Comparison of ENCODE assay signal across 9 cellular contexts in the genomic region with DNA sequence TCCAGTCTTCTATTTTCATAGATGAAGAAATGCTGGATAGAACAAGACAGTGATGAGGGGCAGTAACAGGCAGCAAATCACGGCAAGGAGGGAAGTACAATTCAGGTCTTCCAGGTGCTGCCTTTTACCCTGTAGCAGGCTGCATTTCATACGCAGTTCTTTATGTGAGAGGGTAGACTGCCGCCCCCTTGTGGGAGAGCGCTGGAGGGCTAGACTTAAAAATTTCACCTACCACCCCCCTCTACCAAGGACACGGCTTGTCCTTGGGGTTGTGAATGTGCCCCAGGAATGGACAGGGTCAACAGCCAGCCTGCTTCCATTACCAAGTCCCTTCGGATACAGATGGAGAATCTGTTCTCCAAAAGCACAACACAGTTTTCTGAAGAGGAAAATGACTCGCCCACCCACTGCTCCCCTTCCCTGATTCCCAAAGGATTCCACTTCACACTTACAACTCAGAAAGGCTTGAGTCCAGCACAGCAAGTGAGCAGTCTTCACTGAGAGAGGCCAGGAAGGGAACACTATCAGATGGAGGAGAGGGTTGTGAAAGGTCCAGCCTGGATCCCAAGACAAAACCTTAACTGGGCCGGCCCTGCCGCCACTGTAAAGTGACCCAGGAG. TPM values are rescaled to one million over a fixed set of nuclear protein-coding genes. Genes with fewer than 3 reads are reported as not detected.
DNase-seq lines count a peak whose midpoint lies in the region; ATAC-seq, FAIRE-seq and TF ChIP-seq lines count a peak whose summit lies in the region.
"Had no signal": no experiment of that assay in that cellular context is flagged by ENCODE, and none has a peak within 500 bp of the region (broad histone marks: within the 10 kb centered on the region; RNA-seq: fewer than 3 reads in every experiment).

No MANE protein-coding gene starts in this region.

- H3K27ac ChIP-seq in keratinocyte (ENCODE audit: control insufficient read depth, insufficient read depth, low read length) = no peak overlapping the region

- no peak overlapping the region for H3K9ac ChIP-seq in keratinocyte (ENCODE audit: control insufficient read depth, extremely low read depth, insufficient read depth, low read length)

- peak; percentile 46 to 54 (median 51) for TF ChIP-seq CTCF in keratinocyte (optimal IDR thresholded peaks at IDR 0.05 in 1 of 3, IDR thresholded peaks at IDR 0.05 in 1 of 3, conservative IDR thresholded peaks at IDR 0.05 in 1 of 3; ENCODE audit: extremely low read depth in 1 of 3, insufficient read depth in 2 of 3, low read length in 3 of 3)

- peaks cover 33 to 63% of the 10 kb centered on the region in 2 experiments for H3K36me3 ChIP-seq in keratinocyte (ENCODE audit: control insufficient read depth in 2 of 2, extremely low read depth in 1 of 2, insufficient read depth in 2 of 2, low read length in 2 of 2)

- H3K9me3 ChIP-seq in keratinocyte (ENCODE audit: control insufficient read depth, low read depth, low read length) = no peaks in the 10 kb centered on the region

- no peaks in the 10 kb centered on the region for H3K9me1 ChIP-seq in keratinocyte (ENCODE audit: control insufficient read depth, extremely low read depth, insufficient read depth, low read length)

- H3K4me3 ChIP-seq in keratinocyte (ENCODE audit: control insufficient read depth in 2 of 3, extremely low read depth in 1 of 3, insufficient read depth in 2 of 3, low read depth in 1 of 3, low read length in 3 of 3) = no peak overlapping the region

- dilution Hi-C loops in keratinocyte (cut with MboI; ENCODE audit: extremely low pct_ligation_motif_present, low sequenced_read_pairs) = no loop called here

- H3K27me3 ChIP-seq in keratinocyte (ENCODE audit: control insufficient read depth, extremely low read depth, insufficient read depth, low read length) = no peaks in the 10 kb centered on the region

- peaks cover 17% of the 10 kb centered on the region for H3K79me2 ChIP-seq in keratinocyte (ENCODE audit: control insufficient read depth, insufficient read depth, low read length)

- FAIRE-seq in keratinocyte (lab: Jason Lieb, UNC) = no peak
- FAIRE-seq: A204.1 had no signal

- H3K4me2 ChIP-seq in keratinocyte (ENCODE audit: control insufficient read depth, extremely low read depth, insufficient read depth, low read depth, low read length) = no peak overlapping the region

- no peak overlapping the region for H2AFZ ChIP-seq in keratinocyte (ENCODE audit: control insufficient read depth, low read length)

- H3K4me1 ChIP-seq in keratinocyte (ENCODE audit: control insufficient read depth, extremely low read depth, insufficient read depth, low read length) = peaks cover 3% of the 10 kb centered on the region

- no peaks in the 10 kb centered on the region for H4K20me1 ChIP-seq in keratinocyte (ENCODE audit: control insufficient read depth, extremely low read depth, insufficient read depth, low read length)

- DNase-seq in DMS 273 (lab: John Stamatoyannopoulos, UW; ENCODE audit: unreplicated experiment) (peak; percentile 50), DMS 273 treated with DMSO at 0.1 percent for 48 hours (lab: John Stamatoyannopoulos, UW) (no peak), RPMI8226 (peak; percentile 34), keratinocyte (ENCODE audit: low read depth, low spot score) (no peak)
- DNase-seq in activated naive CD4-positive, alpha-beta T cell (lab: John Stamatoyannopoulos, UW) = peak in 3 of 4 experiments; percentile 23 to 65 (median 57)
- peak; percentile 30 to 51 for DNase-seq in stimulated activated CD8-positive, alpha-beta memory T cell treated with anti-CD3 and anti-CD28 coated beads, Interleukin-7, amount 100 ng/mL, for 1 hour (ENCODE audit: low read depth in 2 of 2)

- no peak for ATAC-seq in GM21717 (IDR thresholded peaks at IDR 0.05; ENCODE audit: unreplicated experiment)
- no peak for ATAC-seq in HG03175 (IDR thresholded peaks at IDR 0.05; ENCODE audit: unreplicated experiment)

RNA-seq across cellular contexts. Expression of a gene that starts 7.4 kb away (rescaled TPM):
- polyA plus RNA-seq in keratinocyte = 91.5 to 171 TPM (median 110 TPM) in 3 replicates
- polyA plus RNA-seq in keratinocyte (2011; ENCODE audit: low read depth) = 11.2 TPM
- 120 TPM in 2 replicates for polyA plus RNA-seq in keratinocyte (2011; cell fraction: cytosol; rRNA removed)
- 136 and 159 TPM in 2 replicates for polyA plus RNA-seq in keratinocyte (2011; cell fraction: nucleus; rRNA removed)
- polyA plus RNA-seq in keratinocyte (2012; ENCODE audit: low replicate concordance) = 31.9 and 61.7 TPM in 2 replicates
- 93.0 to 276 TPM (median 169 TPM) in 3 replicates for polyA minus RNA-seq in keratinocyte
- polyA minus RNA-seq in keratinocyte (2011; cell fraction: cytosol; rRNA and poly(A)+ RNA removed) = 43.5 TPM
- 38.2 and 64.8 TPM in 2 replicates for polyA minus RNA-seq in keratinocyte (2011; cell fraction: nucleus; rRNA and poly(A)+ RNA removed)

RNA-seq across cellular contexts. Expression of a gene that starts 7.6 kb away (rescaled TPM):
- polyA plus RNA-seq in keratinocyte = 360 to 539 TPM (median 395 TPM) in 3 replicates
- polyA plus RNA-seq in keratinocyte (2011; ENCODE audit: low read depth) = 387 TPM
- 337 and 617 TPM in 2 replicates for polyA plus RNA-seq in keratinocyte (2011; cell fraction: cytosol; rRNA removed)
- 204 and 256 TPM in 2 replicates for polyA plus RNA-seq in keratinocyte (2011; cell fraction: nucleus; rRNA removed)
- polyA plus RNA-seq in keratinocyte (2012; ENCODE audit: low replicate concordance) = 233 and 313 TPM in 2 replicates
- 85.6 to 244 TPM (median 150 TPM) in 3 replicates for polyA minus RNA-seq in keratinocyte
- 169 TPM for polyA minus RNA-seq in keratinocyte (2011; cell fraction: cytosol; rRNA and poly(A)+ RNA removed)
- polyA minus RNA-seq in keratinocyte (2011; cell fraction: nucleus; rRNA and poly(A)+ RNA removed) = 43.6 and 79.3 TPM in 2 replicates

RNA-seq across cellular contexts. Expression of a gene that starts 14.1 kb away (rescaled TPM):
- 0.35 to 1.8 TPM (median 0.60 TPM) in 3 replicates for polyA plus RNA-seq in keratinocyte
- 8.2 TPM for polyA plus RNA-seq in keratinocyte (2011; ENCODE audit: low read depth)
- 0.16 and 0.21 TPM in 2 replicates for polyA plus RNA-seq in keratinocyte (2011; cell fraction: cytosol; rRNA removed)
- polyA plus RNA-seq in keratinocyte (2011; cell fraction: nucleus; rRNA removed) = 4.7 and 7.5 TPM in 2 replicates
- polyA plus RNA-seq in keratinocyte (2012; ENCODE audit: low replicate concordance) = 0.30 and 9.2 TPM in 2 replicates
- 1.2 to 1.3 TPM in 2 of 3 replicates, not detected in the other for polyA minus RNA-seq in keratinocyte
- not detected for polyA minus RNA-seq in keratinocyte (2011; cell fraction: cytosol; rRNA and poly(A)+ RNA removed)
- 2.3 and 7.2 TPM in 2 replicates for polyA minus RNA-seq in keratinocyte (2011; cell fraction: nucleus; rRNA and poly(A)+ RNA removed)

RNA-seq across cellular contexts. Expression of a gene that starts 32.1 kb away (rescaled TPM):
- polyA plus RNA-seq in keratinocyte = 0.10 to 0.24 TPM (median 0.21 TPM) in 3 replicates
- polyA plus RNA-seq in keratinocyte (2011; ENCODE audit: low read depth) = 0.24 TPM
- 0.18 TPM in 1 of 2 replicates, not detected in the other for polyA plus RNA-seq in keratinocyte (2011; cell fraction: cytosol; rRNA removed)
- 0.79 and 1.6 TPM in 2 replicates for polyA plus RNA-seq in keratinocyte (2011; cell fraction: nucleus; rRNA removed)
- 1.6 TPM in 1 of 2 replicates, not detected in the other for polyA plus RNA-seq in keratinocyte (2012; ENCODE audit: low replicate concordance)
- 0.33 to 0.54 TPM in 2 of 3 replicates, not detected in the other for polyA minus RNA-seq in keratinocyte
- not detected for polyA minus RNA-seq in keratinocyte (2011; cell fraction: cytosol; rRNA and poly(A)+ RNA removed)
- polyA minus RNA-seq in keratinocyte (2011; cell fraction: nucleus; rRNA and poly(A)+ RNA removed) = 0.85 TPM in 1 of 2 replicates, not detected in the other

Comparison
In these comparisons a context has a peak if more than half of its experiments do, and no peak if none do; other contexts are left out.
1. DNase-seq: peak in DMS 273 (single experiment), RPMI8226 (single experiment), activated naive CD4-positive, alpha-beta T cell (3 of 4) and stimulated activated CD8-positive, alpha-beta memory T cell treated with anti-CD3 and anti-CD28 coated beads, Interleukin-7, amount 100 ng/mL, for 1 hour (2 of 2); none in DMS 273 treated with DMSO at 0.1 percent for 48 hours (single experiment) and keratinocyte (single experiment).